ENCODE assay signal across 20 cellular contexts in genomic region chr19:12043752-12044422, GRCh38. TPM values are rescaled to one million over a fixed set of nuclear protein-coding genes. Genes with fewer than 3 reads are reported as not detected.
"Had no signal": no experiment of that assay in that cellular context is flagged by ENCODE, and none has a peak within 500 bp of the region (broad histone marks: within the 10 kb centered on the region; RNA-seq: fewer than 3 reads in every experiment).

No MANE protein-coding gene starts in this region.

- H3K4me3 Mint-ChIP-seq: activated naive CD8-positive, alpha-beta T cell; dendritic cell treated with granulocyte-macrophage colony-stimulating factor and Interleukin-4, amounts not matched to agents 40 ng/mL and 50 ng/mL, for 4 days; immature natural killer cell; memory B cell; naive thymus-derived CD8-positive, alpha-beta T cell had no signal

- H3K27ac ChIP-seq: cardiac muscle cell, psoas muscle, skin epidermis, suprapubic skin, transverse colon, uterus, WERI-Rb-1 had no signal

- DNase-seq: activated CD4-positive, alpha-beta T cell treated with anti-CD3 and anti-CD28 coated beads, Interleukin-2, amount 50 U/mL, for 48 hours; amygdala; effector CD8-positive, alpha-beta T cell; foreskin melanocyte; immature natural killer cell; kidney glomerular epithelial cell; left ventricle myocardium superior; naive thymus-derived CD8-positive, alpha-beta T cell; psoas muscle; right cardiac atrium; stimulated activated naive CD8-positive, alpha-beta T cell treated with anti-CD3 and anti-CD28 coated beads, Interleukin-15, Interleukin-2, amounts not matched to agents 100 U/mL and 50 U/mL, for 24 hours; transverse colon; uterus; WERI-Rb-1 had no signal

- H3K27me3 Mint-ChIP-seq: activated naive CD8-positive, alpha-beta T cell; dendritic cell treated with granulocyte-macrophage colony-stimulating factor and Interleukin-4, amounts not matched to agents 40 ng/mL and 50 ng/mL, for 4 days; memory B cell had no signal

- H3K4me3 ChIP-seq: cardiac muscle cell, psoas muscle, skin epidermis, suprapubic skin, transverse colon, uterus had no signal

- H3K27ac Mint-ChIP-seq: activated naive CD8-positive, alpha-beta T cell; dendritic cell treated with granulocyte-macrophage colony-stimulating factor and Interleukin-4, amounts not matched to agents 40 ng/mL and 50 ng/mL, for 4 days; immature natural killer cell; memory B cell had no signal

- H3K4me1 Mint-ChIP-seq: immature natural killer cell; memory B cell; naive thymus-derived CD8-positive, alpha-beta T cell had no signal

- H3K4me1 ChIP-seq: psoas muscle, suprapubic skin, transverse colon, uterus had no signal

- ATAC-seq: left ventricle myocardium superior; naive thymus-derived CD8-positive, alpha-beta T cell; psoas muscle; right cardiac atrium; stimulated activated naive CD8-positive, alpha-beta T cell treated with anti-CD3 and anti-CD28 coated beads, Interleukin-15, Interleukin-2, amounts not matched to agents 100 U/mL and 50 U/mL, for 24 hours had no signal

- H3K36me3 ChIP-seq: suprapubic skin, uterus had no signal

- H3K27me3 ChIP-seq: cardiac muscle cell, suprapubic skin, transverse colon, uterus had no signal

RNA-seq across cellular contexts. Expression of gene ZNF878, which starts 8.9 kb away (rescaled TPM):
- total RNA-seq: cardiac muscle cell, psoas muscle had no signal
- polyA plus RNA-seq: immature natural killer cell; naive thymus-derived CD8-positive, alpha-beta T cell had no signal
